Comparison of ENCODE assay signal across 8 cellular contexts in genomic region chr20:53260591-53260990, GRCh38.
"Had no signal": no experiment of that assay in that cellular context is flagged by ENCODE, and none has a peak within 500 bp of the region (broad histone marks: within the 10 kb centered on the region; RNA-seq: fewer than 3 reads in every experiment).

No MANE protein-coding gene starts in this region.

- DNase-seq: GDM1, GF-D8 had no signal

- ATAC-seq: GM12878 had no signal

- H3K4me3 ChIP-seq: GM12878 had no signal

- FAIRE-seq: G401.6, GM12878, GM12891, GM12892, GM18507, GM19239 had no signal
